ENCODE assay signal across 26 cellular contexts in the genomic region with DNA sequence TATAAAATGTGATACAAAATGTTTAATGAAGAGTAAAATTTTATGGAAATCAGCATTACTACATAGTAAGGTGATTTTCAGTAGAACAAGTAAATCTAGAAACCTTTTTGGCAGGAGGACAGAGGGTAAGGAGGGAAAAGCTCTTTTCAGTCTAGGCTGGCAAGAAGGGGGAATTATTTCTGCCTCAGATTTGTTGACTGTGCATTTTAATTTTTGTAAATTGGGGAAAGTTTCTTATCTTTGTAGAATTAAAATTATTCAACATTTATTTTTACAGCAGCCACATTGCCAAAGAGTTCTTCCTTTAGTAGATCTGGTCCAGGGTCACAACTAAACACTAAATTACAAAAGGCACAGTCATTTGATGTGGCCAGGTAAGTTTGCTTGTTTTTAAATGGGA.
"Had no signal": no experiment of that assay in that cellular context is flagged by ENCODE, and none has a peak within 500 bp of the region (broad histone marks: within the 10 kb centered on the region; RNA-seq: fewer than 3 reads in every experiment).

No MANE protein-coding gene starts in this region.

- H3K4me1 Mint-ChIP-seq: stimulated activated memory B cell treated with anti-CD40 and anti-IgM and Interleukin-4, amounts not matched to agents 10 μg/mL and 1 μg/mL and 100 μg/mL, for 72 hours; stimulated activated naive CD8-positive, alpha-beta T cell treated with anti-CD3 and anti-CD28 coated beads, Interleukin-15, amount 100 ng/mL, for 72 hours had no signal

- H3K27ac Mint-ChIP-seq: activated naive CD8-positive, alpha-beta T cell; natural killer cell treated with Interleukin-12 subunit alpha and Interleukin-12 subunit beta and Interleukin-15 and Interleukin-18, amount 100 ng/mL, for 72 hours; stimulated activated memory B cell treated with anti-CD40 and anti-IgM and Interleukin-4, amounts not matched to agents 10 μg/mL and 1 μg/mL and 100 μg/mL, for 72 hours; stimulated activated naive CD8-positive, alpha-beta T cell treated with anti-CD3 and anti-CD28 coated beads, Interleukin-15, amount 100 ng/mL, for 72 hours; T-helper 2 cell treated with Interferon-gamma antibody and Interleukin-4, amounts not matched to agents 5 μg/mL and 100 μg/mL, for 36 hours had no signal

- H3K4me3 ChIP-seq: ascending aorta, heart left ventricle, lower lobe of right lung, mucosa of descending colon, smooth muscle cell, tibial artery had no signal

- H3K27me3 ChIP-seq: ascending aorta, foreskin keratinocyte, heart left ventricle, tibial artery had no signal

- H3K4me1 ChIP-seq: foreskin keratinocyte, lower lobe of right lung had no signal

- H3K4me2 ChIP-seq: smooth muscle cell had no signal

- H3K36me3 ChIP-seq: ascending aorta, lower lobe of right lung had no signal

- H3K27ac ChIP-seq: foreskin keratinocyte, lower lobe of right lung, VCaP had no signal

- ATAC-seq: esophagus mucosa; foreskin keratinocyte; left lobe of liver; lower lobe of right lung; mucosa of descending colon; natural killer cell treated with Interleukin-12 subunit alpha and Interleukin-12 subunit beta and Interleukin-15 and Interleukin-18, amount 100 ng/mL, for 72 hours; stimulated activated memory B cell treated with anti-CD40 and anti-IgM and Interleukin-4, amounts not matched to agents 10 μg/mL and 1 μg/mL and 100 μg/mL, for 72 hours; stimulated activated naive CD8-positive, alpha-beta T cell treated with anti-CD3 and anti-CD28 coated beads, Interleukin-15, amount 100 ng/mL, for 72 hours had no signal

- H3K27me3 Mint-ChIP-seq: activated naive CD8-positive, alpha-beta T cell; stimulated activated naive CD8-positive, alpha-beta T cell treated with anti-CD3 and anti-CD28 coated beads, Interleukin-15, amount 100 ng/mL, for 72 hours had no signal

- DNase-seq: activated CD4-positive, alpha-beta T cell treated with anti-CD3 and anti-CD28 coated beads for 4 hours; activated CD4-positive, alpha-beta T cell treated with anti-CD3 and anti-CD28 coated beads, Interleukin-2, amount 50 U/mL, for 4 hours; activated CD8-positive, alpha-beta memory T cell treated with anti-CD3 and anti-CD28 coated beads for 24 hours; activated effector memory CD4-positive, alpha-beta T cell treated with Interleukin-2 at 50 U/mL for 16 hours; activated naive CD4-positive, alpha-beta T cell treated with Interleukin-2 at 50 U/mL for 16 hours; central memory CD4-positive, alpha-beta T cell; foreskin keratinocyte; heart left ventricle; lower lobe of right lung; mesendoderm; mucosa of descending colon; stimulated activated CD4-positive, alpha-beta T cell treated with anti-CD3 and anti-CD28 coated beads, Interleukin-1b, Interleukin-23, amount 100 ng/mL, for 48 hours; stimulated activated CD4-positive, alpha-beta T cell treated with anti-CD3 and anti-CD28 coated beads, Interleukin-4, amount 100 ng/mL, for 4 hours; stimulated activated CD8-positive, alpha-beta memory T cell treated with anti-CD3 and anti-CD28 coated beads, Interleukin-4, amount 100 ng/mL, for 48 hours; stimulated activated naive CD8-positive, alpha-beta T cell treated with anti-CD3 and anti-CD28 coated beads, Interleukin-15, amount 100 ng/mL, for 72 hours; T-helper 1 cell; tibial artery had no signal

- H3K4me3 Mint-ChIP-seq: activated naive CD8-positive, alpha-beta T cell; natural killer cell treated with Interleukin-12 subunit alpha and Interleukin-12 subunit beta and Interleukin-15 and Interleukin-18, amount 100 ng/mL, for 72 hours; stimulated activated memory B cell treated with anti-CD40 and anti-IgM and Interleukin-4, amounts not matched to agents 10 μg/mL and 1 μg/mL and 100 μg/mL, for 72 hours; stimulated activated naive CD8-positive, alpha-beta T cell treated with anti-CD3 and anti-CD28 coated beads, Interleukin-15, amount 100 ng/mL, for 72 hours; T-helper 2 cell treated with Interferon-gamma antibody and Interleukin-4, amounts not matched to agents 5 μg/mL and 100 μg/mL, for 36 hours had no signal
